ENCODE assay signal across 8 cellular contexts in genomic region chr12:6038160-6038559, GRCh38.
DNase-seq lines count a peak whose midpoint lies in the region; ATAC-seq and TF ChIP-seq lines count a peak whose summit lies in the region.

No MANE protein-coding gene starts in this region.

- no peaks in the 10 kb centered on the region for H3K27me3 ChIP-seq in PC-3 (ENCODE audit: low read length)

- no peaks in the 10 kb centered on the region for H3K36me3 ChIP-seq in PC-3 (ENCODE audit: low read depth, low read length)

- H2AFZ ChIP-seq in PC-3 (ENCODE audit: low read length), result no peak overlapping the region

- intact Hi-C loops in Right ventricle myocardium inferior (cut with DNase I), result no loop called here
- intact Hi-C loops in cardiac septum (cut with DNase I), result loop anchor here (2.0 kb wide), 1 partner anchor 49 kb away; no protein-coding TSS in a partner anchor
- intact Hi-C loops in PC-3 (cut with micrococcal nuclease), result no loop called here

- no peaks in the 10 kb centered on the region for H3K9me3 ChIP-seq in PC-3 (ENCODE audit: low read length)

- no peaks in the 10 kb centered on the region for H3K9me3 Mint-ChIP-seq in activated naive CD8-positive, alpha-beta T cell treated with anti-CD3 and anti-CD28 coated beads, Interleukin-2, amount 10 ng/mL, durations not matched to agents 7 days and 5 days

- H3K9ac ChIP-seq in PC-3 (ENCODE audit: low read length), result no peak overlapping the region

- no peak overlapping the region for H3K4me3 Mint-ChIP-seq in activated naive CD8-positive, alpha-beta T cell treated with anti-CD3 and anti-CD28 coated beads, Interleukin-2, amount 10 ng/mL, durations not matched to agents 7 days and 5 days

- peaks cover 2% of the 10 kb centered on the region for H3K4me1 Mint-ChIP-seq in activated naive CD8-positive, alpha-beta T cell treated with anti-CD3 and anti-CD28 coated beads, Interleukin-2, amount 10 ng/mL, durations not matched to agents 7 days and 5 days

- no peaks in the 10 kb centered on the region for H3K79me2 ChIP-seq in PC-3 (ENCODE audit: low read length)

- no peaks in the 10 kb centered on the region for H4K20me1 ChIP-seq in PC-3 (ENCODE audit: low read length)

- H3K27me3 Mint-ChIP-seq in activated naive CD8-positive, alpha-beta T cell treated with anti-CD3 and anti-CD28 coated beads, Interleukin-2, amount 10 ng/mL, durations not matched to agents 7 days and 5 days, result no peaks in the 10 kb centered on the region

- TF ChIP-seq CTCF in PC-3 (conservative IDR thresholded peaks at IDR 0.05; ENCODE audit: low read depth, low read length), result peak; percentile 81

- no peaks in the 10 kb centered on the region for H3F3A ChIP-seq in PC-3 (ENCODE audit: low read length, unreplicated experiment)

- H3K27ac Mint-ChIP-seq in activated naive CD8-positive, alpha-beta T cell treated with anti-CD3 and anti-CD28 coated beads, Interleukin-2, amount 10 ng/mL, durations not matched to agents 7 days and 5 days, result no peak overlapping the region

- no peaks in the 10 kb centered on the region for H3K4me1 ChIP-seq in PC-3 (ENCODE audit: insufficient read depth, low read length)

- CTCF ChIA-PET in PC-3 (lab: Charles Lee), result interaction anchor here (0.6 to 2.5 kb wide), 2 partner anchors 47 to 49 kb away, joined by 5 to 42 read pairs; no protein-coding TSS in a partner anchor

- no peaks in the 10 kb centered on the region for H3K9me2 ChIP-seq in PC-3 (replicated peaks; ENCODE audit: low read length)

- BruUV-seq in PC-3 (replicated peaks; lab: Mats Ljungman, UMichigan), result no TSS peak

- no peak overlapping the region for H3K4me3 ChIP-seq in PC-3 (ENCODE audit: low read length)

- POLR2A ChIA-PET in PC-3 (lab: Charles Lee; ENCODE audit: unreplicated experiment), result no interaction called here
- POLR2A ChIA-PET in activated naive CD8-positive, alpha-beta T cell treated with anti-CD3 and anti-CD28 coated beads, Interleukin-2, amount 10 ng/mL, durations not matched to agents 7 days and 5 days (lab: Charles Lee), result no interaction called here

- no peak overlapping the region for H3K4me2 ChIP-seq in PC-3 (ENCODE audit: low read length)

- ATAC-seq in Right ventricle myocardium inferior (peak; percentile 47), HG03565 (IDR thresholded peaks at IDR 0.05; ENCODE audit: unreplicated experiment) (peak; percentile 57), PC-3 (peak; percentile 68)
- ATAC-seq in activated naive CD8-positive, alpha-beta T cell treated with anti-CD3 and anti-CD28 coated beads, Interleukin-2, amount 10 ng/mL, durations not matched to agents 7 days and 5 days (ENCODE audit: low read depth), result peak; percentile 43

- DNase-seq in Right ventricle myocardium inferior (ENCODE audit: missing footprints) (no peak), cardiac septum (ENCODE audit: low spot score) (no peak), PC-3 (peak; percentile 79), iPS DF 19.7 (ENCODE audit: low read depth, low spot score) (peak; percentile 94)
- DNase-seq in activated naive CD8-positive, alpha-beta T cell treated with anti-CD3 and anti-CD28 coated beads, Interleukin-2, amount 10 ng/mL, durations not matched to agents 7 days and 5 days, result no peak
- DNase-seq in stimulated activated CD4-positive, alpha-beta T cell treated with anti-CD3 and anti-CD28 coated beads, Interleukin-2, amount 100 ng/mL, for 48 hours, result peak; percentile 41
- no peak for DNase-seq in effector CD4-positive, alpha-beta T cell

- no peak overlapping the region for H3K27ac ChIP-seq in PC-3 (ENCODE audit: low read length)

- H3K36me3 Mint-ChIP-seq in activated naive CD8-positive, alpha-beta T cell treated with anti-CD3 and anti-CD28 coated beads, Interleukin-2, amount 10 ng/mL, durations not matched to agents 7 days and 5 days, result no peaks in the 10 kb centered on the region

Comparison
In these comparisons a context has a peak if more than half of its experiments do, and no peak if none do; other contexts are left out.
1. DNase-seq: peak in PC-3 (single experiment), iPS DF 19.7 (single experiment) and stimulated activated CD4-positive, alpha-beta T cell treated with anti-CD3 and anti-CD28 coated beads, Interleukin-2, amount 100 ng/mL, for 48 hours (2 of 2); none in Right ventricle myocardium inferior (single experiment), cardiac septum (single experiment), activated naive CD8-positive, alpha-beta T cell treated with anti-CD3 and anti-CD28 coated beads, Interleukin-2, amount 10 ng/mL, durations not matched to agents 7 days and 5 days (single experiment) and effector CD4-positive, alpha-beta T cell (single experiment).
2. Peak in every context shown above with its lines, with median percentiles within 50 percentile points of each other: ATAC-seq.